ENCODE assay signal across 11 cellular contexts in the genomic region with DNA sequence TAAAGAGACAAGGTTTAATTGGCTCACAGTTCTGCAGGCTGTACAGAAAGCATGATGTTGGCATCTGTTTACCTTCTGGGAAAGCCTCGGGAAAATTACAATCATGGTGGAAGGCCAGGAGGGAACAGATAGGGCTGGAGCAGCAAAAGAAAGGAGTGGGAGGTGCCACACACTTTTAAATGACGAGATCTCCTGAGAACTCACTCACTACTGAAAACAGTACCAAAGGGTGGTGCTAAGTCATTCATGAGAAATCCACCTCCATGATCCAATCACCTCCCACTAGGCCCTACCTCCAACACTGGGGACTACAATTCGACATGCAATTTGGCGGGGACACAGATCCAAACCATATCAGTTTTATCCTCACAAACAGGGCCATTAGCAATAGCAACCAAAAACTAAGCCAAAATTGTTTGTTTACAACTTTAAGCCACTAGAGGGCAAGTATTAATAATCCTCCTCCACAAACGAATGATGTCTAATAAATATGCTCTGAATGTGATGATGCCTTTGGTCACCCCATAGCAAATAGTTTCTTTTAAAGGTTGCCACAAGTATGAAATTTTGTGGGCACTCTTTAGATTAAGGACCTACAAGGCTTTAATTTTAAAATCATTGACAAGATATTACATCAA.
DNase-seq lines count a peak whose midpoint lies in the region; ATAC-seq and TF ChIP-seq lines count a peak whose summit lies in the region.
"Had no signal": no experiment of that assay in that cellular context is flagged by ENCODE, and none has a peak within 500 bp of the region (broad histone marks: within the 10 kb centered on the region; RNA-seq: fewer than 3 reads in every experiment).

No MANE protein-coding gene starts in this region.

- no peak overlapping the region for H3K4me3 Mint-ChIP-seq in CD14-positive monocyte
- H3K4me3 Mint-ChIP-seq in activated T-helper 17 cell treated with anti-CD3 and anti-CD28 coated beads, Interleukin-2, amount 50 U/mL, for 72 hours, result no peak overlapping the region
- H3K4me3 Mint-ChIP-seq: T-helper 1 cell treated with Interleukin-12 subunit alpha and Interleukin-12 subunit beta and Interleukin-4 antibody, amounts not matched to agents 30 μg/mL and 1 μg/mL, for 36 hours had no signal

- H3K4me1 ChIP-seq in lower lobe of right lung, result no peaks in the 10 kb centered on the region

- H3K36me3 ChIP-seq in lower lobe of right lung, result no peaks in the 10 kb centered on the region

- ATAC-seq in GM19351 (IDR thresholded peaks at IDR 0.05; ENCODE audit: unreplicated experiment), result peak; percentile 54
- peak; percentile 28 for ATAC-seq in activated T-helper 17 cell treated with anti-CD3 and anti-CD28 coated beads, Interleukin-2, amount 50 U/mL, for 72 hours (replicated peaks)
- no peak for ATAC-seq in lower lobe of right lung
- no peak for ATAC-seq in HG03439 (IDR thresholded peaks at IDR 0.05; ENCODE audit: unreplicated experiment)
- ATAC-seq in HG02759 (IDR thresholded peaks at IDR 0.05; ENCODE audit: unreplicated experiment), result no peak
- ATAC-seq: sciatic nerve had no signal

- H3K27me3 Mint-ChIP-seq in CD14-positive monocyte (ENCODE audit: low read depth in 3 of 3), result peaks cover 5 to 14% (median 8%) of the 10 kb centered on the region in 3 donors
- peaks cover 13% of the 10 kb centered on the region for H3K27me3 Mint-ChIP-seq in activated T-helper 17 cell treated with anti-CD3 and anti-CD28 coated beads, Interleukin-2, amount 50 U/mL, for 72 hours

- TF ChIP-seq CTCF in CD14-positive monocyte (IDR thresholded peaks at IDR 0.05) (peak; percentile 57), lower lobe of right lung (IDR thresholded peaks at IDR 0.05) (peak; percentile 10)

- H3K9me3 ChIP-seq in lower lobe of right lung, result no peaks in the 10 kb centered on the region

- H3K9me3 Mint-ChIP-seq in CD14-positive monocyte, result no peaks in the 10 kb centered on the region
- no peaks in the 10 kb centered on the region for H3K9me3 Mint-ChIP-seq in activated T-helper 17 cell treated with anti-CD3 and anti-CD28 coated beads, Interleukin-2, amount 50 U/mL, for 72 hours
- H3K9me3 Mint-ChIP-seq: T-helper 1 cell treated with Interleukin-12 subunit alpha and Interleukin-12 subunit beta and Interleukin-4 antibody, amounts not matched to agents 30 μg/mL and 1 μg/mL, for 36 hours had no signal

- intact Hi-C loops in CD14-positive monocyte (cut with micrococcal nuclease), result loop anchor here in 1 of 2 donors (10.0 kb wide), 1 partner anchor 141 kb away; no protein-coding TSS in a partner anchor
- intact Hi-C loops in lower lobe of right lung (cut with DNase I), result no loop called here

- no peak overlapping the region for H3K27ac Mint-ChIP-seq in CD14-positive monocyte
- H3K27ac Mint-ChIP-seq in activated T-helper 17 cell treated with anti-CD3 and anti-CD28 coated beads, Interleukin-2, amount 50 U/mL, for 72 hours, result no peak overlapping the region
- H3K27ac Mint-ChIP-seq: T-helper 1 cell treated with Interleukin-12 subunit alpha and Interleukin-12 subunit beta and Interleukin-4 antibody, amounts not matched to agents 30 μg/mL and 1 μg/mL, for 36 hours had no signal

- H3K36me3 Mint-ChIP-seq in CD14-positive monocyte, result no peaks in the 10 kb centered on the region
- no peaks in the 10 kb centered on the region for H3K36me3 Mint-ChIP-seq in activated T-helper 17 cell treated with anti-CD3 and anti-CD28 coated beads, Interleukin-2, amount 50 U/mL, for 72 hours (ENCODE audit: low read depth)

- no peak for DNase-seq in CD14-positive monocyte (ENCODE audit: low spot score)
- no peak for DNase-seq in lower lobe of right lung
- DNase-seq in mesenteric fat pad (ENCODE audit: low spot score), result no peak
- DNase-seq in UCSD-AML1 (lab: John Stamatoyannopoulos, UW; ENCODE audit: unreplicated experiment), result no peak
- DNase-seq: NCI-H2081 treated with DMSO at 0.1 percent for 48 hours had no signal

- no peaks in the 10 kb centered on the region for H3K4me1 Mint-ChIP-seq in CD14-positive monocyte
- H3K4me1 Mint-ChIP-seq in activated T-helper 17 cell treated with anti-CD3 and anti-CD28 coated beads, Interleukin-2, amount 50 U/mL, for 72 hours, result peaks cover 12% of the 10 kb centered on the region

- H3K4me3 ChIP-seq in lower lobe of right lung, result no peak overlapping the region

- H3K27ac ChIP-seq in lower lobe of right lung, result no peak overlapping the region

- no peaks in the 10 kb centered on the region for H3K27me3 ChIP-seq in lower lobe of right lung (ENCODE audit: low read depth)

Comparison
In these comparisons a context has a peak if more than half of its experiments do, and no peak if none do; other contexts are left out.
1. ATAC-seq: peak in GM19351 (single experiment) and activated T-helper 17 cell treated with anti-CD3 and anti-CD28 coated beads, Interleukin-2, amount 50 U/mL, for 72 hours (single experiment); none in lower lobe of right lung (0 of 2), HG03439 (single experiment) and HG02759 (single experiment).